In the genomic region with DNA sequence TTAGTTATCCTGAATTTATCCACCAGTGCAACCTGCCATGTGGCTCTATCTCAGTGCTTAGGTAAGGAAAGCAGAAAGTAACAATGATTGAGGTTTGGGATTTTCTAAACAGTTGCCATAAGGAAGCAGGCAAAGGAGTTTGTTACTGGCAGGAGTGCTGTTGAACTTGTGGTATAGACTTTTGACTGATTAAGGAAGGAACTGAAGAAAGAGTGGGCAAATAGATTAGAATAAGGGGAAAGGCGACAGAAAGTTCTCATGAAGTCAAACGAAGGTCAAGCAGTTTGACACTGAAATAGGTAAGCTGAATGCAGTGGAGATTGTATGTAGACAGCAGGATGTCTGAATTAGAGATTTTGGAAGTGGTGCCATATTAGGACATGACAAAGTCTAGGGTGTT, we compare ENCODE assay signal across 17 cellular contexts.
A peak's percentile ranks its signal among the peaks of the same experiment; 100 is the strongest.
DNase-seq lines count a peak whose midpoint lies in the region; ATAC-seq and TF ChIP-seq lines count a peak whose summit lies in the region.
"Had no signal": no experiment of that assay in that cellular context is flagged by ENCODE, and none has a peak within 500 bp of the region (broad histone marks: within the 10 kb centered on the region; RNA-seq: fewer than 3 reads in every experiment).

No MANE protein-coding gene starts in this region.

- H3K36me3 Mint-ChIP-seq in memory B cell = peaks cover 1% of the 10 kb centered on the region

- TF ChIP-seq CTCF in GM13977 (IDR thresholded peaks at IDR 0.05; ENCODE audit: extremely low read depth, insufficient read depth, missing control alignments) = no peak

- no peaks in the 10 kb centered on the region for H3K9me3 Mint-ChIP-seq in memory B cell

- peaks cover 54% of the 10 kb centered on the region for H3K4me1 Mint-ChIP-seq in memory B cell

- DNase-seq in GM13977 (ENCODE audit: low spot score) = peak; percentile 30
- no peak for DNase-seq in memory B cell (ENCODE audit: low spot score in 2 of 2)
- no peak for DNase-seq in cortex of kidney (lab: John Stamatoyannopoulos, UW)
- no peak for DNase-seq in SW480 (ENCODE audit: low spot score)
- DNase-seq: activated naive CD4-positive, alpha-beta T cell treated with anti-CD3 and anti-CD28 coated beads, Interleukin-2, amount 50 U/mL, for 16 hours; DMS53; GOT3; MG63; NCI-H187 treated with DMSO at 0.1 percent for 48 hours; NCI-H446 treated with DMSO at 0.1 percent for 48 hours; ovary; stimulated activated CD4-positive, alpha-beta T cell treated with anti-CD3 and anti-CD28 coated beads, Interleukin-4, amount 100 ng/mL, for 1 hour; T-helper 9 cell had no signal

- ATAC-seq in GM21423 (IDR thresholded peaks at IDR 0.05; ENCODE audit: unreplicated experiment) = peak; percentile 53
- ATAC-seq in HG03280 (IDR thresholded peaks at IDR 0.05; ENCODE audit: unreplicated experiment) = peak; percentile 37
- ATAC-seq in memory B cell (ENCODE audit: low read depth) = peak; percentile 20
- ATAC-seq in GM19351 (IDR thresholded peaks at IDR 0.05; ENCODE audit: unreplicated experiment) = no peak
- ATAC-seq: HepG2 had no signal

- H3K27me3 Mint-ChIP-seq in memory B cell = no peaks in the 10 kb centered on the region

- in situ Hi-C loops in GM13977 (cut with MboI; ENCODE audit: low pct_unique_long_range_greater_than_20kb, low sequenced_read_pairs, unreplicated experiment) = no loop called here

- H3K27ac Mint-ChIP-seq in memory B cell = peak overlapping the region; percentile 71

- peak overlapping the region; percentile 39 for H3K4me3 Mint-ChIP-seq in memory B cell
